12 cellular contexts compared by ENCODE assay signal in the genomic region with DNA sequence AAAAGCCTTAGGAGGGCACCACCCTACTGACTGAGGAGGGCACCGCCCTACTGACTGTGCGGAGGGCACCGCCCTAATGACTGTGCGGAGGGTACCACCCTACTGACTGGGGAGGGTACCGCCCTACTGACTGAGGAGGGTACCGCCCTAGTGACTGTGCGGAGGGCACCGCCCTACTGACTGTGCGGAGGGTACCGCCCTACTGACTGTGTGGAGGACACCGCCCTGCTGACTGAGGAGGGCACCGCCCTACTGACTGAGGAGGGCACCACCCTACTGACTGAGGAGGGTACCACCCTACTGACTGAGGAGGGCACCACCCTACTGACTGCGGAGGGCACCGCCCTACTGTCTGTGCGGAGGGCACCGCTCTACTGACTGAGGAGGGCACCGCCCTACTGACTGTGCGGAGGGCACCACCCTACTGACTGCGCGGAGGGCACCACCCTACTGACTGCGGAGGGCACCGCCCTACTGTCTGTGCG.
DNase-seq lines count a peak whose midpoint lies in the region; ATAC-seq and TF ChIP-seq lines count a peak whose summit lies in the region.
"Had no signal": no experiment of that assay in that cellular context is flagged by ENCODE, and none has a peak within 500 bp of the region (broad histone marks: within the 10 kb centered on the region; RNA-seq: fewer than 3 reads in every experiment).

No MANE protein-coding gene starts in this region.

- no peaks in the 10 kb centered on the region for H3F3A ChIP-seq in GM23248 (ENCODE audit: insufficient read depth)

- H3K9ac ChIP-seq in GM23248 = no peak overlapping the region

- intact Hi-C loops in CD4-positive, alpha-beta T cell (cut with DNase I, micrococcal nuclease) = loop anchor here (5.0 to 10.0 kb wide), 5 partner anchors 178 to 1348 kb away; partner anchors contain the start of gene ATP9B (in 2 of the 2)

- H3K79me2 ChIP-seq in GM23248 (ENCODE audit: insufficient read depth) = no peaks in the 10 kb centered on the region

- no peaks in the 10 kb centered on the region for H3K9me2 ChIP-seq in GM23248 (ENCODE audit: insufficient read depth)

- peak; percentile 56 for ATAC-seq in CD4-positive, alpha-beta T cell (ENCODE audit: poor library complexity)
- no peak for ATAC-seq in GM18520 (IDR thresholded peaks at IDR 0.05; ENCODE audit: unreplicated experiment)
- no peak for ATAC-seq in HG02623 (IDR thresholded peaks at IDR 0.05; ENCODE audit: unreplicated experiment)

- CTCF ChIA-PET in CD4-positive, alpha-beta T cell (lab: Charles Lee) = interaction anchor here (0.5 kb wide), 1 partner anchor 268 kb away, joined by 3 read pairs; no protein-coding TSS in a partner anchor
- CTCF ChIA-PET in RWPE1 (lab: Yijun Ruan, JAX) = no interaction called here

- H2AFZ ChIP-seq in GM23248 = no peak overlapping the region

- H3K9me3 ChIP-seq in CD4-positive, alpha-beta T cell (ENCODE audit: control insufficient read depth, low read length) = no peaks in the 10 kb centered on the region
- H3K9me3 ChIP-seq in GM23248 (ENCODE audit: low read depth) = no peaks in the 10 kb centered on the region
- H3K9me3 ChIP-seq in effector memory CD4-positive, alpha-beta T cell (ENCODE audit: control insufficient read depth, low read length) = no peaks in the 10 kb centered on the region

- no peak for TF ChIP-seq CTCF in CD4-positive, alpha-beta T cell (IDR thresholded peaks at IDR 0.05)
- no peak for TF ChIP-seq CTCF in RWPE1 (conservative IDR thresholded peaks at IDR 0.05; ENCODE audit: low read depth)

- no peak overlapping the region for H3K4me3 Mint-ChIP-seq in CD4-positive, alpha-beta T cell
- H3K4me3 Mint-ChIP-seq: HFFc6 had no signal

- H3K27ac ChIP-seq in CD4-positive, alpha-beta T cell (ENCODE audit: low read depth, low read length) = no peak overlapping the region
- H3K27ac ChIP-seq in GM23248 (no peak overlapping the region), RWPE1 (peak overlapping the region; percentile 99)
- H3K27ac ChIP-seq in effector memory CD4-positive, alpha-beta T cell (ENCODE audit: insufficient read depth, low read length, poor library complexity, severe bottlenecking) = no peak overlapping the region

- peak overlapping the region; percentile 76 for H3K27ac Mint-ChIP-seq in CD4-positive, alpha-beta T cell
- H3K27ac Mint-ChIP-seq: HFFc6 had no signal

- H3K27me3 Mint-ChIP-seq in CD4-positive, alpha-beta T cell = no peaks in the 10 kb centered on the region

- H3K27me3 ChIP-seq in CD4-positive, alpha-beta T cell (ENCODE audit: control insufficient read depth, insufficient read depth, low read length) = no peaks in the 10 kb centered on the region
- no peaks in the 10 kb centered on the region for H3K27me3 ChIP-seq in GM23248 (replicated peaks; ENCODE audit: insufficient read depth)
- no peaks in the 10 kb centered on the region for H3K27me3 ChIP-seq in effector memory CD4-positive, alpha-beta T cell (replicated peaks; ENCODE audit: control insufficient read depth, insufficient read depth, low read length, poor library complexity, severe bottlenecking)

- POLR2A ChIA-PET in CD4-positive, alpha-beta T cell (lab: Charles Lee) = no interaction called here
- POLR2A ChIA-PET in RWPE1 (lab: Yijun Ruan, JAX; ENCODE audit: low non-redundant PET) = no interaction called here

- H3K4me1 Mint-ChIP-seq in CD4-positive, alpha-beta T cell (ENCODE audit: low read depth) = peaks cover 17% of the 10 kb centered on the region

- in situ Hi-C loops in GM23248 (cut with MboI) = no loop called here

- H3K36me3 Mint-ChIP-seq in CD4-positive, alpha-beta T cell (ENCODE audit: low read depth) = no peaks in the 10 kb centered on the region

- no peak overlapping the region for H3K4me2 ChIP-seq in GM23248 (ENCODE audit: unreplicated experiment)

- no peak overlapping the region for H3K4me3 ChIP-seq in GM23248
- no peak overlapping the region for H3K4me3 ChIP-seq in effector memory CD4-positive, alpha-beta T cell (ENCODE audit: insufficient read depth, low read depth, low read length, poor library complexity, severe bottlenecking)
- H3K4me3 ChIP-seq: GM12878 had no signal

- no peaks in the 10 kb centered on the region for H3K4me1 ChIP-seq in GM23248 (ENCODE audit: insufficient read depth)
- no peaks in the 10 kb centered on the region for H3K4me1 ChIP-seq in effector memory CD4-positive, alpha-beta T cell (ENCODE audit: control insufficient read depth, insufficient read depth, low read length, poor library complexity, severe bottlenecking)

- no peaks in the 10 kb centered on the region for H3K9me3 Mint-ChIP-seq in CD4-positive, alpha-beta T cell
- H3K9me3 Mint-ChIP-seq: HFFc6, neural crest cell had no signal

- H4K20me1 ChIP-seq in GM23248 (ENCODE audit: insufficient read depth) = no peaks in the 10 kb centered on the region

- 84 to 88% methylated on average over 8 to 20 of the region's 23 CpGs for WGBS in GM23248 (ENCODE audit: low coverage in 1 of 2, low lambda C conversion rate in 2 of 2, missing lambda C conversion rate in 2 of 2), 2 experiments

- H3K36me3 ChIP-seq in GM23248 (ENCODE audit: low read depth) = no peaks in the 10 kb centered on the region
- no peaks in the 10 kb centered on the region for H3K36me3 ChIP-seq in effector memory CD4-positive, alpha-beta T cell (ENCODE audit: control insufficient read depth, insufficient read depth, low read length)

- peak in 5 of 10 experiments; percentile 1 to 67 (median 5) for DNase-seq in CD4-positive, alpha-beta T cell
- peak; percentile 1 for DNase-seq in GM23248
- DNase-seq in RWPE1 (ENCODE audit: low spot score) = peak; percentile 68
- peak; percentile 48 to 69 (median 64) for DNase-seq in effector memory CD4-positive, alpha-beta T cell
- DNase-seq in HPDE6-E6E7 (ENCODE audit: extremely low spot score) = no peak
- DNase-seq in kidney glomerular epithelial cell (lab: John Stamatoyannopoulos, UW) = no peak
- DNase-seq: HFFc6, NCI-H345 had no signal

Comparison
In these comparisons a context has a peak if more than half of its experiments do, and no peak if none do; other contexts are left out.
1. DNase-seq: peak in GM23248 (single experiment), RWPE1 (single experiment) and effector memory CD4-positive, alpha-beta T cell (3 of 3); none in HPDE6-E6E7 (single experiment) and kidney glomerular epithelial cell (single experiment).